In genomic region chr10:87818505-87819273, GRCh38 we compare ENCODE assay signal across 8 cellular contexts. TPM values are rescaled to one million over a fixed set of nuclear protein-coding genes. Genes with fewer than 3 reads are reported as not detected.
A peak's percentile ranks its signal among the peaks of the same experiment; 100 is the strongest.
DNase-seq lines count a peak whose midpoint lies in the region; ATAC-seq and TF ChIP-seq lines count a peak whose summit lies in the region.

No MANE protein-coding gene starts in this region.

- ATAC-seq in HG02870 (IDR thresholded peaks at IDR 0.05; ENCODE audit: unreplicated experiment): peak; percentile 46
- ATAC-seq in natural killer cell: peak; percentile 65 to 75 (median 67)

- WGBS in esophagus muscularis mucosa: 17% methylated on average over 28 of the region's 29 CpGs

- intact Hi-C loops in esophagus muscularis mucosa (cut with DNase I) (loop anchor here (5.0 kb wide), 1 partner anchor 44 kb away; the partner anchor contains the start of genes KLLN and PTEN), natural killer cell (cut with micrococcal nuclease) (loop anchor here (1.0 to 5.0 kb wide), 2 partner anchors 45 to 1174 kb away; partner anchors contain the start of genes FAS, KLLN and PTEN)

- DNase-seq in SKM-1 treated with dmso at 0.1 percent for 144 hours (lab: John Stamatoyannopoulos, UW; ENCODE audit: unreplicated experiment): peak; percentile 39
- DNase-seq in SKM-1 (lab: John Stamatoyannopoulos, UW; ENCODE audit: unreplicated experiment): no peak
- DNase-seq in NCI-H226: peak; percentile 11
- DNase-seq in activated CD8-positive, alpha-beta memory T cell treated with anti-CD3 and anti-CD28 coated beads, Interleukin-2, amount 50 U/mL, for 48 hours: peak; percentile 79
- DNase-seq in esophagus muscularis mucosa (ENCODE audit: extremely low spot score): no peak
- peak; percentile 55 for DNase-seq in natural killer cell
- DNase-seq in stimulated activated naive CD4-positive, alpha-beta T cell treated with Interleukin-2 at 50 U/mL for 16 hours (lab: John Stamatoyannopoulos, UW): peak; percentile 72

- H3K36me3 Mint-ChIP-seq in natural killer cell: no peaks in the 10 kb centered on the region

- peak overlapping the region; percentile 95 for H3K4me3 Mint-ChIP-seq in natural killer cell

- no peaks in the 10 kb centered on the region for H3K36me3 ChIP-seq in esophagus muscularis mucosa

- TF ChIP-seq POLR2A in esophagus muscularis mucosa (IDR thresholded peaks at IDR 0.05; ENCODE audit: low read depth): no peak

- H3K9me3 ChIP-seq in esophagus muscularis mucosa: no peaks in the 10 kb centered on the region

- peaks cover 38 to 41% of the 10 kb centered on the region in 2 donors for H3K4me1 Mint-ChIP-seq in natural killer cell

- H3K27me3 Mint-ChIP-seq in natural killer cell (ENCODE audit: low read depth in 2 of 2): peaks cover 0 to 2% of the 10 kb centered on the region in 2 donors

- no peak for TF ChIP-seq CTCF in esophagus muscularis mucosa (IDR thresholded peaks at IDR 0.05)
- TF ChIP-seq CTCF in natural killer cell (IDR thresholded peaks at IDR 0.05): no peak

- peak overlapping the region; percentile 96 to 97 for H3K27ac Mint-ChIP-seq in natural killer cell

- no peaks in the 10 kb centered on the region for H3K9me3 Mint-ChIP-seq in natural killer cell

- H3K4me1 ChIP-seq in esophagus muscularis mucosa: peaks cover 16 to 35% (median 33%) of the 10 kb centered on the region in 4 donors

- no peak for TF ChIP-seq EP300 in esophagus muscularis mucosa (IDR thresholded peaks at IDR 0.05)

- H3K4me3 ChIP-seq in esophagus muscularis mucosa: peak overlapping the region; percentile 67 to 70 (median 69)

- H3K27ac ChIP-seq in esophagus muscularis mucosa (replicated peaks in 1 of 4): peak overlapping the region; percentile 78 to 86 (median 80)

- no peaks in the 10 kb centered on the region for H3K27me3 ChIP-seq in esophagus muscularis mucosa

RNA-seq across cellular contexts. Expression of gene ATAD1, which starts 0.7 kb away (rescaled TPM):
- 10 to 100 TPM; 29.1 to 41.3 (median 36.1) TPM for total RNA-seq in esophagus muscularis mucosa
- 10 to 100 TPM; 37.5 to 55.2 (median 43.0) TPM for total RNA-seq in natural killer cell

RNA-seq across cellular contexts. Expression of gene KLLN, which starts 44.6 kb away (rescaled TPM):
- total RNA-seq in esophagus muscularis mucosa (under 1 TPM in 3 of 4 donors, not detected in 1; 0.17 to 0.52 (median 0.39) TPM), natural killer cell (under 1 TPM; 0.68 to 0.73 (median 0.70) TPM)

RNA-seq across cellular contexts. Expression of gene PTEN, which starts 44.7 kb away (rescaled TPM):
- total RNA-seq in esophagus muscularis mucosa (100 to 1,000 TPM in 1 of 4 donors, 10 to 100 TPM in 3; 83.2 to 117 (median 94.3) TPM), natural killer cell (100 to 1,000 TPM; 107 to 142 (median 121) TPM)

Comparison
In these comparisons a context has a peak if more than half of its experiments do, and no peak if none do; other contexts are left out.
1. DNase-seq: peak in SKM-1 treated with dmso at 0.1 percent for 144 hours (single experiment), NCI-H226 (single experiment), activated CD8-positive, alpha-beta memory T cell treated with anti-CD3 and anti-CD28 coated beads, Interleukin-2, amount 50 U/mL, for 48 hours (single experiment), natural killer cell (single experiment) and stimulated activated naive CD4-positive, alpha-beta T cell treated with Interleukin-2 at 50 U/mL for 16 hours (single experiment); none in SKM-1 (single experiment) and esophagus muscularis mucosa (single experiment).